ENCODE assay signal across 8 cellular contexts in genomic region chr2:152336103-152336853, GRCh38. TPM values are rescaled to one million over a fixed set of nuclear protein-coding genes. Genes with fewer than 3 reads are reported as not detected.
DNase-seq lines count a peak whose midpoint lies in the region; ATAC-seq, FAIRE-seq and TF ChIP-seq lines count a peak whose summit lies in the region.
"Had no signal": no experiment of that assay in that cellular context is flagged by ENCODE, and none has a peak within 500 bp of the region (broad histone marks: within the 10 kb centered on the region; RNA-seq: fewer than 3 reads in every experiment).

No MANE protein-coding gene starts in this region.

- H3K4me3 Mint-ChIP-seq in dendritic cell treated with granulocyte-macrophage colony-stimulating factor and Interleukin-4, amounts not matched to agents 40 ng/mL and 50 ng/mL, for 4 days, result peak overlapping the region; percentile 86
- peak overlapping the region; percentile 81 to 85 for H3K4me3 Mint-ChIP-seq in stimulated activated naive CD8-positive, alpha-beta T cell treated with anti-CD3 and anti-CD28 coated beads, Interleukin-15, amount 100 ng/mL, for 72 hours

- CTCF ChIA-PET in Panc1 (lab: Charles Lee), result no interaction called here

- H3K27me3 ChIP-seq in Panc1 (ENCODE audit: control insufficient read depth, insufficient read depth, low read length) (no peaks in the 10 kb centered on the region), liver (ENCODE audit: control insufficient read depth in 4 of 4, insufficient read depth in 4 of 4, low read length in 3 of 4) (no peaks in the 10 kb centered on the region)

- no peak for TF ChIP-seq RAD21 in liver (IDR thresholded peaks at IDR 0.05)

- no peaks in the 10 kb centered on the region for H3K9me3 ChIP-seq in Panc1 (ENCODE audit: control insufficient read depth, insufficient read depth, low read depth, low read length)
- no peaks in the 10 kb centered on the region for H3K9me3 ChIP-seq in liver (ENCODE audit: control insufficient read depth in 4 of 4, low read length in 3 of 4)

- WGBS in liver, result 9% methylated on average over 42 of the region's 42 CpGs

- peaks cover 29% of the 10 kb centered on the region for H3K4me1 Mint-ChIP-seq in dendritic cell treated with granulocyte-macrophage colony-stimulating factor and Interleukin-4, amounts not matched to agents 40 ng/mL and 50 ng/mL, for 4 days (ENCODE audit: low read depth)
- H3K4me1 Mint-ChIP-seq in stimulated activated naive CD8-positive, alpha-beta T cell treated with anti-CD3 and anti-CD28 coated beads, Interleukin-15, amount 100 ng/mL, for 72 hours, result peaks cover 17% of the 10 kb centered on the region

- BruUV-seq in Panc1 (replicated peaks; lab: Mats Ljungman, UMichigan), result no TSS peak

- peak overlapping the region in 1 of 2 donors; percentile 69 for H3K9ac ChIP-seq in liver (ENCODE audit: low read depth in 1 of 2, low read length in 2 of 2)

- intact Hi-C loops in Panc1 (cut with micrococcal nuclease; ENCODE audit: unreplicated experiment), result loop anchor here (5.0 to 10.0 kb wide), 3 partner anchors 131 to 299 kb away; no protein-coding TSS in a partner anchor
- intact Hi-C loops in dendritic cell treated with granulocyte-macrophage colony-stimulating factor and Interleukin-4, amounts not matched to agents 40 ng/mL and 50 ng/mL, for 4 days (cut with micrococcal nuclease), result loop anchor here (5.0 to 10.0 kb wide), 3 partner anchors 86 to 279 kb away; no protein-coding TSS in a partner anchor

- peaks cover 19% of the 10 kb centered on the region for H3K36me3 Mint-ChIP-seq in dendritic cell treated with granulocyte-macrophage colony-stimulating factor and Interleukin-4, amounts not matched to agents 40 ng/mL and 50 ng/mL, for 4 days (ENCODE audit: low read depth)

- peak; percentile 38 for DNase-seq in H4 (ENCODE audit: low spot score)
- DNase-seq in Panc1 (ENCODE audit: low read depth, low spot score), result no peak
- peak in 1 of 2 donors; percentile 23 for DNase-seq in stimulated activated naive CD8-positive, alpha-beta T cell treated with anti-CD3 and anti-CD28 coated beads, Interleukin-15, amount 100 ng/mL, for 72 hours
- no peak for DNase-seq in NCI-H2107 (lab: John Stamatoyannopoulos, UW)

- peak overlapping the region; percentile 82 for H3K27ac Mint-ChIP-seq in dendritic cell treated with granulocyte-macrophage colony-stimulating factor and Interleukin-4, amounts not matched to agents 40 ng/mL and 50 ng/mL, for 4 days
- H3K27ac Mint-ChIP-seq in stimulated activated naive CD8-positive, alpha-beta T cell treated with anti-CD3 and anti-CD28 coated beads, Interleukin-15, amount 100 ng/mL, for 72 hours, result peak overlapping the region in 1 of 2 donors; percentile 84

- H3K27ac ChIP-seq in Panc1 (ENCODE audit: low read length), result peak overlapping the region; percentile 88
- H3K27ac ChIP-seq in liver (ENCODE audit: low read depth in 1 of 2, low read length in 2 of 2), result peak overlapping the region; percentile 63 to 71

- no peak for TF ChIP-seq CTCF in Panc1 (IDR thresholded peaks at IDR 0.05)
- TF ChIP-seq CTCF in liver (IDR thresholded peaks at IDR 0.05; ENCODE audit: low read depth, low read length, missing input control), result no peak

- H3K4me3 ChIP-seq in Panc1 (ENCODE audit: low read depth in 2 of 2, low read length in 2 of 2) (peak overlapping the region; percentile 75 to 88), liver (ENCODE audit: low read depth in 1 of 3, low read length in 3 of 3) (peak overlapping the region; percentile 26 to 84 (median 83))

- H3K9me3 Mint-ChIP-seq in dendritic cell treated with granulocyte-macrophage colony-stimulating factor and Interleukin-4, amounts not matched to agents 40 ng/mL and 50 ng/mL, for 4 days, result no peaks in the 10 kb centered on the region
- H3K9me3 Mint-ChIP-seq in stimulated activated naive CD8-positive, alpha-beta T cell treated with anti-CD3 and anti-CD28 coated beads, Interleukin-15, amount 100 ng/mL, for 72 hours, result no peaks in the 10 kb centered on the region

- ATAC-seq in Panc1, result peak; percentile 83
- peak; percentile 32 for ATAC-seq in stimulated activated naive CD8-positive, alpha-beta T cell treated with anti-CD3 and anti-CD28 coated beads, Interleukin-15, amount 100 ng/mL, for 72 hours

- peaks cover 16% of the 10 kb centered on the region for H3K4me1 ChIP-seq in Panc1 (ENCODE audit: control insufficient read depth, insufficient read depth, low read length)
- H3K4me1 ChIP-seq in liver (ENCODE audit: control insufficient read depth in 4 of 4, insufficient read depth in 4 of 4, low read length in 3 of 4), result peaks cover 0 to 14% (median 7%) of the 10 kb centered on the region in 4 donors

- H3K36me3 ChIP-seq in Panc1 (ENCODE audit: control insufficient read depth, insufficient read depth, low read length), result no peaks in the 10 kb centered on the region
- no peaks in the 10 kb centered on the region for H3K36me3 ChIP-seq in liver (ENCODE audit: control insufficient read depth in 4 of 4, insufficient read depth in 3 of 4, low read depth in 1 of 4, low read length in 3 of 4)

- FAIRE-seq in G401.6 (lab: Jason Lieb, UNC), result peak; percentile 3
- FAIRE-seq: colon had no signal

- POLR2A ChIA-PET in Panc1 (lab: Charles Lee), result interaction anchor here (0.5 to 0.7 kb wide), 2 partner anchors 166 to 239 kb away, joined by 3 to 4 read pairs; no protein-coding TSS in a partner anchor

- in situ Hi-C loops in Panc1 (cut with HindIII; ENCODE audit: low pct_unique_long_range_greater_than_20kb, low sequenced_read_pairs), result no loop called here

- peaks cover 50% of the 10 kb centered on the region for H3K27me3 Mint-ChIP-seq in dendritic cell treated with granulocyte-macrophage colony-stimulating factor and Interleukin-4, amounts not matched to agents 40 ng/mL and 50 ng/mL, for 4 days
- peaks cover 55% of the 10 kb centered on the region for H3K27me3 Mint-ChIP-seq in stimulated activated naive CD8-positive, alpha-beta T cell treated with anti-CD3 and anti-CD28 coated beads, Interleukin-15, amount 100 ng/mL, for 72 hours

TF ChIP-seq in liver, 16 proteins besides CTCF, POLR2A, EP300 and RAD21 (continues in another document):
- TF ChIP-seq EGR1 (IDR thresholded peaks at IDR 0.05; ENCODE audit: low read depth in 2 of 2) (no peak), ZBTB33 (IDR thresholded peaks at IDR 0.05) (no peak), JUND (IDR thresholded peaks at IDR 0.05) (no peak), HNF4A (conservative IDR thresholded peaks at IDR 0.05) (no peak), RXRA (IDR thresholded peaks at IDR 0.05) (no peak), GABPA (IDR thresholded peaks at IDR 0.05 in 1 of 2, conservative IDR thresholded peaks at IDR 0.05 in 1 of 2) (no peak), FOXA2 (IDR thresholded peaks at IDR 0.05) (no peak), YY1 (IDR thresholded peaks at IDR 0.05) (no peak), HNF4G (IDR thresholded peaks at IDR 0.05) (no peak), MAX (IDR thresholded peaks at IDR 0.05) (no peak), REST (IDR thresholded peaks at IDR 0.05) (no peak), NR2F2 (IDR thresholded peaks at IDR 0.05) (no peak), ATF3 (IDR thresholded peaks at IDR 0.05) (no peak), SP1 (IDR thresholded peaks at IDR 0.05) (no peak)

RNA-seq across cellular contexts. Expression of gene FMNL2, which starts 1.3 kb away (rescaled TPM):
- 7.7 and 10.6 TPM in 2 replicates for total RNA-seq in H4 (2014; rRNA removed; shearing (Covaris generic))
- total RNA-seq in Panc1 (2021; ENCODE audit: unreplicated experiment), result 33.6 TPM
- 17.2 TPM for polyA plus RNA-seq in Panc1 (2012; ENCODE audit: insufficient read length)
- total RNA-seq in liver, result 1 to 10 TPM; 7.7 to 9.3 TPM
- polyA plus RNA-seq in liver, result 1 to 10 TPM; 1.5 to 2.5 TPM
